In genomic region chr7:80851896-80852476, GRCh38 we compare ENCODE assay signal across 11 cellular contexts.
DNase-seq lines count a peak whose midpoint lies in the region; TF ChIP-seq lines count a peak whose summit lies in the region.
"Had no signal": no experiment of that assay in that cellular context is flagged by ENCODE, and none has a peak within 500 bp of the region (broad histone marks: within the 10 kb centered on the region; RNA-seq: fewer than 3 reads in every experiment).

No MANE protein-coding gene starts in this region.

- H3K36me3 Mint-ChIP-seq in HFFc6 (ENCODE audit: low read depth), result peaks cover 30% of the 10 kb centered on the region

- H3K4me3 ChIP-seq in choroid plexus epithelial cell (ENCODE audit: low read depth, low read length), result no peak overlapping the region
- H3K4me3 ChIP-seq: BLaER1 had no signal

- H3K27ac Mint-ChIP-seq in HFFc6, result peak overlapping the region; percentile 75

- 0 out of 2 replicates have a peak overlapping the region, but pooled peaks have one; percentile 21 for H3K4me3 Mint-ChIP-seq in HFFc6

- no peaks in the 10 kb centered on the region for H3K9me3 Mint-ChIP-seq in HFFc6

- peaks cover 70% of the 10 kb centered on the region for H3K4me1 Mint-ChIP-seq in HFFc6 (ENCODE audit: low read depth)

- no peak for TF ChIP-seq CTCF in HFFc6 (IDR thresholded peaks at IDR 0.05)
- TF ChIP-seq CTCF in choroid plexus epithelial cell (conservative IDR thresholded peaks at IDR 0.05; ENCODE audit: low read depth, low read length), result no peak

- H3K27me3 Mint-ChIP-seq in HFFc6 (ENCODE audit: insufficient read depth), result no peaks in the 10 kb centered on the region; the same call in 1 of the 2 replicates

- in situ Hi-C loops in ACHN (cut with HindIII; ENCODE audit: low pct_ligation_motif_present, low pct_unique_long_range_greater_than_20kb, low sequenced_read_pairs), result no loop called here

- DNase-seq in ACHN (peak; percentile 40), HFFc6 (peak; percentile 58), choroid plexus epithelial cell (ENCODE audit: low read depth) (peak; percentile 87), medulla oblongata (ENCODE audit: extremely low spot score) (peak; percentile 43), anterior cingulate cortex (lab: John Stamatoyannopoulos, UW) (no peak), islet precursor cell (no peak), posterior vena cava (ENCODE audit: low spot score) (no peak), NCI-H2196 treated with DMSO at 0.1 percent for 48 hours (lab: John Stamatoyannopoulos, UW; ENCODE audit: unreplicated experiment) (no peak)
- DNase-seq: activated gamma-delta T cell, NCI-H1694 had no signal

- intact Hi-C loops in posterior vena cava (cut with DNase I), result no loop called here

Comparison
In these comparisons a context has a peak if more than half of its experiments do, and no peak if none do; other contexts are left out.
1. DNase-seq: peak in ACHN (single experiment), HFFc6 (single experiment), choroid plexus epithelial cell (single experiment) and medulla oblongata (single experiment); none in anterior cingulate cortex (0 of 58), islet precursor cell (single experiment), posterior vena cava (single experiment) and NCI-H2196 treated with DMSO at 0.1 percent for 48 hours (single experiment).